In the genomic region with DNA sequence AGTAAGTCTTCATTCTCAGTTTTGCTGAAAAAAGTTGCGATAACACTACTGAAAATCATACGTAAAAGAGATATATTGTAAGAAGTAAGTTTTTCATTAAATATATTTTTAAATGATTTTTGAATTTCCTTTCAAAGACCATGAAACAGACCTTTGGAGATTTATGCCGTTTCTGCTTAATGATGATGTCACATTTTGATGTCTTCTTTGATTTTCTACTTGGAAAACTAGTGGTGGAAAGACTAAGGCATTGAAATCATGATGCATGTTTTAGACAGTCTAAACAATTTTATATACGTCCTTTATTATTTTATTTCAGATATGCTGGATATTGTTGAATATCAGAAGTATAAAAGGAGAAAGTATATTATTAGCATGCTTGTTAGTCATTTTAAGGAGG, we compare ENCODE assay signal across 9 cellular contexts. TPM values are rescaled to one million over a fixed set of nuclear protein-coding genes. Genes with fewer than 3 reads are reported as not detected.
"Had no signal": no experiment of that assay in that cellular context is flagged by ENCODE, and none has a peak within 500 bp of the region (broad histone marks: within the 10 kb centered on the region; RNA-seq: fewer than 3 reads in every experiment).

No MANE protein-coding gene starts in this region.

- DNase-seq: GDM1, GF-D8 had no signal

- ATAC-seq: GM12878 had no signal

- FAIRE-seq: G401.6, GM12878, GM12891, GM12892, GM18507, GM19239 had no signal

- H3K4me3 ChIP-seq: GM12878 had no signal

RNA-seq across cellular contexts. Expression of a gene that starts 33.7 kb away (rescaled TPM):
- total RNA-seq: G401, GM12878 had no signal
